ENCODE assay signal across 1 cellular context in the genomic region with DNA sequence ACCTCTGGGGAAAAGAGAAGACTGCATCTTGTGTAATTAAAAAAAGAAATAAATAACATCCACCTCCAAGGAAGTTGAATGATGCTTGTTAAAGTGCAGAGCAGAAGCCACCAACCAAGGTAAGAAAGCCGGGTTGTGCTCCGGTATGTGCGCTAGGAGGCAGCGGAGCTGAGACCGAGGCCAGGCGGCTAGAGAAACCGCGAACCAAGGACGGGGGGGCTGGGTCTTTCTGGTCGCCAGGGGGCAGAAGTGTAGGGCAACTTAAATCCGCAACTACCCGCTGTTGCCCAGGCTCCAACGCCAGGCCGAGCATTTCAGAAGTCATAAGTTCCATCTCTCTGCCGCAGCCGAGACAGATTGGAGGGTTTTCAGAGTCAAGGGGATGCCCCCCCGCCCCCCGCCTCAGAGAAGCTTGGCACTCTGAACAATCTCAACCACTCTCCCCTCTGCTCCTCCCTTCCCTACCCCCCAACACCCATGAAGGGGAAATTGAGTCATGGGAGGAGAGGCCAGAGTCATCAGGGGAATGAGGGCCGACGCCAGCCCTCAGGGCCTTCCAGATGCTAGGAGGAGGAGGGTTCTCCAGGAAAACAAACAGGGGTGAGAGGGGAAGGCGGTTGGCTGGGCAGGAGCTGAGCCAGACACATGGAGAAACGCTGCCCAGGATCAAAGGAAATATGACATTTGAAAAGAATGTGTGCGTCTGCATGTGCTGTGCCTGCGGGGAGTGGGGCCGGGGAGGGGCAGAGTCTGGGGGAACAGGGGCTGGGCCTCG.
TF ChIP-seq lines count a peak whose summit lies in the region.

No MANE protein-coding gene starts in this region.

TF ChIP-seq in H1, 55 proteins besides CTCF, POLR2A, EP300 and RAD21:
- TF ChIP-seq SP4 (IDR thresholded peaks at IDR 0.05; ENCODE audit: low read length) (no peak), YY1 (IDR thresholded peaks at IDR 0.05; ENCODE audit: low read depth, low read length) (0 out of 2 replicates have a peak, but pooled peaks have one; percentile 56), RBBP5 (IDR thresholded peaks at IDR 0.05; ENCODE audit: borderline replicate concordance, low read depth, low read length) (0 out of 2 replicates have a peak, but pooled peaks have one; percentile 8), HDAC2 (IDR thresholded peaks at IDR 0.05; ENCODE audit: borderline replicate concordance in 1 of 2, low read depth in 2 of 2, low read length in 2 of 2) (no peak), CHD2 (IDR thresholded peaks at IDR 0.05; ENCODE audit: low read length) (no peak), TCF12 (IDR thresholded peaks at IDR 0.05; ENCODE audit: low read depth, low read length) (0 out of 2 replicates have a peak, but pooled peaks have one; percentile 6), GABPA (IDR thresholded peaks at IDR 0.05; ENCODE audit: borderline replicate concordance, insufficient read depth, low read length) (peak; percentile 28; the same call in 1 of the 2 replicates), HDAC6 (IDR thresholded peaks at IDR 0.05; ENCODE audit: low read depth, low read length) (no peak), CREB1 (IDR thresholded peaks at IDR 0.05) (0 out of 2 replicates have a peak, but pooled peaks have one; percentile 25), PHF8 (conservative IDR thresholded peaks at IDR 0.05; ENCODE audit: low read depth, low read length) (no peak), TAF7 (optimal IDR thresholded peaks at IDR 0.05; ENCODE audit: borderline replicate concordance, low read depth, low read length) (peak; percentile 63), RNF2 (IDR thresholded peaks at IDR 0.05; ENCODE audit: borderline replicate concordance, low read depth, low read length, missing control alignments, poor library complexity, severe bottlenecking) (no peak), TEAD4 (IDR thresholded peaks at IDR 0.05; ENCODE audit: low read depth, low read length) (peak; percentile 52; the same call in 1 of the 2 replicates), SIN3A (conservative IDR thresholded peaks at IDR 0.05 in 1 of 2, IDR thresholded peaks at IDR 0.05 in 1 of 2; ENCODE audit: low read depth in 1 of 2, low read length in 2 of 2) (peak in 1 of 2 experiments; percentile 55; a peak in 1 of 4 replicates), SUZ12 (IDR thresholded peaks at IDR 0.05; ENCODE audit: low read length) (no peak), CBX8 (IDR thresholded peaks at IDR 0.05; ENCODE audit: borderline replicate concordance, low read depth, low read length) (no peak), SIRT6 (IDR thresholded peaks at IDR 0.05; ENCODE audit: low read length) (no peak)
- TF ChIP-seq, protein P1, sequence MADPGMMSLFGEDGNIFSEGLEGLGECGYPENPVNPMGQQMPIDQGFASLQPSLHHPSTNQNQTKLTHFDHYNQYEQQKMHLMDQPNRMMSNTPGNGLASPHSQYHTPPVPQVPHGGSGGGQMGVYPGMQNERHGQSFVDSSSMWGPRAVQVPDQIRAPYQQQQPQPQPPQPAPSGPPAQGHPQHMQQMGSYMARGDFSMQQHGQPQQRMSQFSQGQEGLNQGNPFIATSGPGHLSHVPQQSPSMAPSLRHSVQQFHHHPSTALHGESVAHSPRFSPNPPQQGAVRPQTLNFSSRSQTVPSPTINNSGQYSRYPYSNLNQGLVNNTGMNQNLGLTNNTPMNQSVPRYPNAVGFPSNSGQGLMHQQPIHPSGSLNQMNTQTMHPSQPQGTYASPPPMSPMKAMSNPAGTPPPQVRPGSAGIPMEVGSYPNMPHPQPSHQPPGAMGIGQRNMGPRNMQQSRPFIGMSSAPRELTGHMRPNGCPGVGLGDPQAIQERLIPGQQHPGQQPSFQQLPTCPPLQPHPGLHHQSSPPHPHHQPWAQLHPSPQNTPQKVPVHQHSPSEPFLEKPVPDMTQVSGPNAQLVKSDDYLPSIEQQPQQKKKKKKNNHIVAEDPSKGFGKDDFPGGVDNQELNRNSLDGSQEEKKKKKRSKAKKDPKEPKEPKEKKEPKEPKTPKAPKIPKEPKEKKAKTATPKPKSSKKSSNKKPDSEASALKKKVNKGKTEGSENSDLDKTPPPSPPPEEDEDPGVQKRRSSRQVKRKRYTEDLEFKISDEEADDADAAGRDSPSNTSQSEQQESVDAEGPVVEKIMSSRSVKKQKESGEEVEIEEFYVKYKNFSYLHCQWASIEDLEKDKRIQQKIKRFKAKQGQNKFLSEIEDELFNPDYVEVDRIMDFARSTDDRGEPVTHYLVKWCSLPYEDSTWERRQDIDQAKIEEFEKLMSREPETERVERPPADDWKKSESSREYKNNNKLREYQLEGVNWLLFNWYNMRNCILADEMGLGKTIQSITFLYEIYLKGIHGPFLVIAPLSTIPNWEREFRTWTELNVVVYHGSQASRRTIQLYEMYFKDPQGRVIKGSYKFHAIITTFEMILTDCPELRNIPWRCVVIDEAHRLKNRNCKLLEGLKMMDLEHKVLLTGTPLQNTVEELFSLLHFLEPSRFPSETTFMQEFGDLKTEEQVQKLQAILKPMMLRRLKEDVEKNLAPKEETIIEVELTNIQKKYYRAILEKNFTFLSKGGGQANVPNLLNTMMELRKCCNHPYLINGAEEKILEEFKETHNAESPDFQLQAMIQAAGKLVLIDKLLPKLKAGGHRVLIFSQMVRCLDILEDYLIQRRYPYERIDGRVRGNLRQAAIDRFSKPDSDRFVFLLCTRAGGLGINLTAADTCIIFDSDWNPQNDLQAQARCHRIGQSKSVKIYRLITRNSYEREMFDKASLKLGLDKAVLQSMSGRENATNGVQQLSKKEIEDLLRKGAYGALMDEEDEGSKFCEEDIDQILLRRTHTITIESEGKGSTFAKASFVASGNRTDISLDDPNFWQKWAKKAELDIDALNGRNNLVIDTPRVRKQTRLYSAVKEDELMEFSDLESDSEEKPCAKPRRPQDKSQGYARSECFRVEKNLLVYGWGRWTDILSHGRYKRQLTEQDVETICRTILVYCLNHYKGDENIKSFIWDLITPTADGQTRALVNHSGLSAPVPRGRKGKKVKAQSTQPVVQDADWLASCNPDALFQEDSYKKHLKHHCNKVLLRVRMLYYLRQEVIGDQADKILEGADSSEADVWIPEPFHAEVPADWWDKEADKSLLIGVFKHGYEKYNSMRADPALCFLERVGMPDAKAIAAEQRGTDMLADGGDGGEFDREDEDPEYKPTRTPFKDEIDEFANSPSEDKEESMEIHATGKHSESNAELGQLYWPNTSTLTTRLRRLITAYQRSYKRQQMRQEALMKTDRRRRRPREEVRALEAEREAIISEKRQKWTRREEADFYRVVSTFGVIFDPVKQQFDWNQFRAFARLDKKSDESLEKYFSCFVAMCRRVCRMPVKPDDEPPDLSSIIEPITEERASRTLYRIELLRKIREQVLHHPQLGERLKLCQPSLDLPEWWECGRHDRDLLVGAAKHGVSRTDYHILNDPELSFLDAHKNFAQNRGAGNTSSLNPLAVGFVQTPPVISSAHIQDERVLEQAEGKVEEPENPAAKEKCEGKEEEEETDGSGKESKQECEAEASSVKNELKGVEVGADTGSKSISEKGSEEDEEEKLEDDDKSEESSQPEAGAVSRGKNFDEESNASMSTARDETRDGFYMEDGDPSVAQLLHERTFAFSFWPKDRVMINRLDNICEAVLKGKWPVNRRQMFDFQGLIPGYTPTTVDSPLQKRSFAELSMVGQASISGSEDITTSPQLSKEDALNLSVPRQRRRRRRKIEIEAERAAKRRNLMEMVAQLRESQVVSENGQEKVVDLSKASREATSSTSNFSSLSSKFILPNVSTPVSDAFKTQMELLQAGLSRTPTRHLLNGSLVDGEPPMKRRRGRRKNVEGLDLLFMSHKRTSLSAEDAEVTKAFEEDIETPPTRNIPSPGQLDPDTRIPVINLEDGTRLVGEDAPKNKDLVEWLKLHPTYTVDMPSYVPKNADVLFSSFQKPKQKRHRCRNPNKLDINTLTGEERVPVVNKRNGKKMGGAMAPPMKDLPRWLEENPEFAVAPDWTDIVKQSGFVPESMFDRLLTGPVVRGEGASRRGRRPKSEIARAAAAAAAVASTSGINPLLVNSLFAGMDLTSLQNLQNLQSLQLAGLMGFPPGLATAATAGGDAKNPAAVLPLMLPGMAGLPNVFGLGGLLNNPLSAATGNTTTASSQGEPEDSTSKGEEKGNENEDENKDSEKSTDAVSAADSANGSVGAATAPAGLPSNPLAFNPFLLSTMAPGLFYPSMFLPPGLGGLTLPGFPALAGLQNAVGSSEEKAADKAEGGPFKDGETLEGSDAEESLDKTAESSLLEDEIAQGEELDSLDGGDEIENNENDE (IDR thresholded peaks at IDR 0.05; ENCODE audit: insufficient replicate concordance, low read length), result no peak
